ENCODE assay signal across 14 cellular contexts in genomic region chr5:120093178-120093577, GRCh38.
DNase-seq lines count a peak whose midpoint lies in the region; ATAC-seq and TF ChIP-seq lines count a peak whose summit lies in the region.
"Had no signal": no experiment of that assay in that cellular context is flagged by ENCODE, and none has a peak within 500 bp of the region (broad histone marks: within the 10 kb centered on the region; RNA-seq: fewer than 3 reads in every experiment).

No MANE protein-coding gene starts in this region.

- peak; percentile 9 for DNase-seq in DMS53 (lab: John Stamatoyannopoulos, UW)
- DNase-seq in DMS53 treated with DMSO at 0.1 percent for 48 hours (lab: John Stamatoyannopoulos, UW; ENCODE audit: unreplicated experiment), result no peak
- DNase-seq in NB4 (ENCODE audit: low read depth), result peak; percentile 52
- no peak for DNase-seq in choroid plexus epithelial cell (ENCODE audit: low read depth)
- no peak for DNase-seq in left ventricle myocardium superior
- no peak for DNase-seq in kidney tubule cell (ENCODE audit: low spot score)
- no peak for DNase-seq in foreskin melanocyte
- DNase-seq: IMR-90, NCI-H1694, NCI-H526 treated with DMSO at 0.1 percent for 48 hours, occipital lobe had no signal

- no peak overlapping the region for H3K4me3 Mint-ChIP-seq in stimulated activated memory B cell treated with anti-CD40 and anti-IgM and Interleukin-4, amounts not matched to agents 10 μg/mL and 1 μg/mL and 100 μg/mL, for 72 hours

- H3K27me3 Mint-ChIP-seq in stimulated activated memory B cell treated with anti-CD40 and anti-IgM and Interleukin-4, amounts not matched to agents 10 μg/mL and 1 μg/mL and 100 μg/mL, for 72 hours, result no peaks in the 10 kb centered on the region

- no peaks in the 10 kb centered on the region for H3K9me3 Mint-ChIP-seq in stimulated activated memory B cell treated with anti-CD40 and anti-IgM and Interleukin-4, amounts not matched to agents 10 μg/mL and 1 μg/mL and 100 μg/mL, for 72 hours

- peak; percentile 39 for ATAC-seq in stimulated activated memory B cell treated with anti-CD40 and anti-IgM and Interleukin-4, amounts not matched to agents 10 μg/mL and 1 μg/mL and 100 μg/mL, for 72 hours
- ATAC-seq in left ventricle myocardium superior, result no peak
- ATAC-seq: Right ventricle myocardium inferior had no signal

- intact Hi-C loops in left ventricle myocardium superior (cut with micrococcal nuclease), result no loop called here

- H3K27ac Mint-ChIP-seq in stimulated activated memory B cell treated with anti-CD40 and anti-IgM and Interleukin-4, amounts not matched to agents 10 μg/mL and 1 μg/mL and 100 μg/mL, for 72 hours, result no peak overlapping the region

- no peak for TF ChIP-seq POLR2A in NB4 (IDR thresholded peaks at IDR 0.05; ENCODE audit: extremely low read depth, insufficient read length)

- peak; percentile 31 for TF ChIP-seq CTCF in NB4 (IDR thresholded peaks at IDR 0.05; ENCODE audit: low read depth, low read length)
- TF ChIP-seq CTCF in choroid plexus epithelial cell (conservative IDR thresholded peaks at IDR 0.05; ENCODE audit: low read depth, low read length), result peak; percentile 19

- H3K4me3 ChIP-seq in NB4 (ENCODE audit: low read depth, low read length), result no peak overlapping the region
- H3K4me3 ChIP-seq in choroid plexus epithelial cell (ENCODE audit: low read depth, low read length), result no peak overlapping the region
- H3K4me3 ChIP-seq: skin epidermis had no signal

- H3K36me3 Mint-ChIP-seq in stimulated activated memory B cell treated with anti-CD40 and anti-IgM and Interleukin-4, amounts not matched to agents 10 μg/mL and 1 μg/mL and 100 μg/mL, for 72 hours, result no peaks in the 10 kb centered on the region

- no peaks in the 10 kb centered on the region for H3K4me1 Mint-ChIP-seq in stimulated activated memory B cell treated with anti-CD40 and anti-IgM and Interleukin-4, amounts not matched to agents 10 μg/mL and 1 μg/mL and 100 μg/mL, for 72 hours

Comparison
In these comparisons a context has a peak if more than half of its experiments do, and no peak if none do; other contexts are left out.
1. DNase-seq: peak in DMS53 (single experiment) and NB4 (single experiment); none in DMS53 treated with DMSO at 0.1 percent for 48 hours (single experiment), choroid plexus epithelial cell (single experiment), left ventricle myocardium superior (single experiment), kidney tubule cell (single experiment) and foreskin melanocyte (single experiment).